In genomic region chr22:50525104-50525958, GRCh38 we compare ENCODE assay signal across 1 cellular context.
TF ChIP-seq lines count a peak whose summit lies in the region.

Gene SCO2 (minus strand): TSS chr22:50525598. CDS start chr22:50524411, 1,187 bp downstream.

TF ChIP-seq in HepG2, 621 proteins besides CTCF, POLR2A, EP300 and RAD21 (continued from another document and continues in another):
- no peak for TF ChIP-seq ZNF142 (CRISPR knock-in tag; IDR thresholded peaks at IDR 0.05)
- TF ChIP-seq ZNF264 (CRISPR knock-in tag; IDR thresholded peaks at IDR 0.05) = no peak; the same call in 1 of the 2 replicates
- TF ChIP-seq CHCHD3 (CRISPR knock-in tag; IDR thresholded peaks at IDR 0.05) = no peak
- peak; percentile 80 for TF ChIP-seq ZNF639 (CRISPR knock-in tag; conservative IDR thresholded peaks at IDR 0.05)
- TF ChIP-seq GATAD2A (CRISPR knock-in tag; IDR thresholded peaks at IDR 0.05) = peak; percentile 42; the same call in 1 of the 2 replicates
- TF ChIP-seq ZFP36L1 (CRISPR knock-in tag; IDR thresholded peaks at IDR 0.05) = peak; percentile 89; the same call in 1 of the 2 replicates
- TF ChIP-seq ZNF772 (CRISPR knock-in tag; IDR thresholded peaks at IDR 0.05) = peak; percentile 91
- TF ChIP-seq KLF6 (CRISPR knock-in tag; IDR thresholded peaks at IDR 0.05) = peak; percentile 61
- 0 out of 2 replicates have a peak, but pooled peaks have one; percentile 66 for TF ChIP-seq SETDB1 (CRISPR knock-in tag; IDR thresholded peaks at IDR 0.05; ENCODE audit: borderline replicate concordance)
- TF ChIP-seq YY1 (IDR thresholded peaks at IDR 0.05; ENCODE audit: insufficient read depth, insufficient replicate concordance, low read depth, low read length) = peak; percentile 23
- TF ChIP-seq ZNF260 (CRISPR knock-in tag; IDR thresholded peaks at IDR 0.05; ENCODE audit: borderline replicate concordance, low read depth) = no peak; the same call in 1 of the 2 replicates
- TF ChIP-seq ARNTL (CRISPR knock-in tag; IDR thresholded peaks at IDR 0.05) = peak; percentile 82
- TF ChIP-seq HNF1B (CRISPR knock-in tag; IDR thresholded peaks at IDR 0.05) = peak; percentile 87
- peak; percentile 66; the same call in 1 of the 2 replicates for TF ChIP-seq TARDBP (CRISPR knock-in tag; IDR thresholded peaks at IDR 0.05)
- TF ChIP-seq U2AF1 (optimal IDR thresholded peaks at IDR 0.05; ENCODE audit: low read depth, low read length) = no peak
- TF ChIP-seq NFRKB (IDR thresholded peaks at IDR 0.05) = no peak
- TF ChIP-seq ZNF816 (CRISPR knock-in tag; IDR thresholded peaks at IDR 0.05; ENCODE audit: borderline replicate concordance) = no peak; the same call in 1 of the 2 replicates
- TF ChIP-seq ZSCAN31 (CRISPR knock-in tag; IDR thresholded peaks at IDR 0.05; ENCODE audit: low read depth) = peak; percentile 92
- no peak for TF ChIP-seq ZFP62 (CRISPR knock-in tag; IDR thresholded peaks at IDR 0.05)
- TF ChIP-seq CENPX (CRISPR knock-in tag; IDR thresholded peaks at IDR 0.05) = no peak
- TF ChIP-seq SKI (IDR thresholded peaks at IDR 0.05; ENCODE audit: partially characterized antibody) = peak; percentile 36
- TF ChIP-seq ZNF205 (CRISPR knock-in tag; IDR thresholded peaks at IDR 0.05) = peak; percentile 87; the same call in 1 of the 2 replicates
- TF ChIP-seq NR3C1 (CRISPR knock-in tag; IDR thresholded peaks at IDR 0.05) = no peak
- TF ChIP-seq ZIK1 (CRISPR knock-in tag; IDR thresholded peaks at IDR 0.05; ENCODE audit: borderline replicate concordance, low read depth) = no peak
- peak; percentile 76; the same call in 1 of the 2 replicates for TF ChIP-seq ARNT2 (CRISPR knock-in tag; IDR thresholded peaks at IDR 0.05; ENCODE audit: low read depth)
- no peak for TF ChIP-seq ZNF678 (CRISPR knock-in tag; IDR thresholded peaks at IDR 0.05)
- TF ChIP-seq PHF8 (CRISPR knock-in tag; IDR thresholded peaks at IDR 0.05) = peak; percentile 90
- TF ChIP-seq ISX (CRISPR knock-in tag; conservative IDR thresholded peaks at IDR 0.05) = 0 out of 2 replicates have a peak, but pooled peaks have one; percentile 55
- TF ChIP-seq ZBTB33 (CRISPR knock-in tag; IDR thresholded peaks at IDR 0.05) = no peak
- TF ChIP-seq ZNF773 (CRISPR knock-in tag; IDR thresholded peaks at IDR 0.05; ENCODE audit: borderline replicate concordance) = peak; percentile 58; the same call in 1 of the 2 replicates
- TF ChIP-seq ZNF124 (CRISPR knock-in tag; IDR thresholded peaks at IDR 0.05) = 0 out of 2 replicates have a peak, but pooled peaks have one; percentile 85
- TF ChIP-seq MED13 (CRISPR knock-in tag; IDR thresholded peaks at IDR 0.05) = peak; percentile 60; the same call in 1 of the 2 replicates
- TF ChIP-seq ZNF451 (CRISPR knock-in tag; IDR thresholded peaks at IDR 0.05) = 0 out of 2 replicates have a peak, but pooled peaks have one; percentile 71
- TF ChIP-seq ZBTB4 (CRISPR knock-in tag; IDR thresholded peaks at IDR 0.05; ENCODE audit: borderline replicate concordance) = peak; percentile 52
- TF ChIP-seq ZNF746 (CRISPR knock-in tag; IDR thresholded peaks at IDR 0.05) = peak; percentile 42; the same call in 1 of the 2 replicates
- peak; percentile 83 for TF ChIP-seq ERF (CRISPR knock-in tag; IDR thresholded peaks at IDR 0.05)
- TF ChIP-seq GABPA (IDR thresholded peaks at IDR 0.05; ENCODE audit: low read depth, low read length) = no peak
- peak; percentile 26; the same call in 1 of the 2 replicates for TF ChIP-seq GABPA (CRISPR knock-in tag; IDR thresholded peaks at IDR 0.05; ENCODE audit: low read depth)
- no peak; the same call in 1 of the 2 replicates for TF ChIP-seq ZNF782 (CRISPR knock-in tag; IDR thresholded peaks at IDR 0.05; ENCODE audit: borderline replicate concordance)
- TF ChIP-seq SKIL (CRISPR knock-in tag; IDR thresholded peaks at IDR 0.05; ENCODE audit: borderline replicate concordance) = no peak
- TF ChIP-seq ZNF510 (CRISPR knock-in tag; IDR thresholded peaks at IDR 0.05; ENCODE audit: low read depth) = 0 out of 2 replicates have a peak, but pooled peaks have one; percentile 8
- peak; percentile 45; the same call in 1 of the 2 replicates for TF ChIP-seq BRD4 (CRISPR knock-in tag; IDR thresholded peaks at IDR 0.05)
- 0 out of 2 replicates have a peak, but pooled peaks have one; percentile 43 for TF ChIP-seq ZBTB39 (CRISPR knock-in tag; IDR thresholded peaks at IDR 0.05)
- no peak for TF ChIP-seq ZNF362 (CRISPR knock-in tag; IDR thresholded peaks at IDR 0.05; ENCODE audit: borderline replicate concordance)
